ENCODE assay signal across 15 cellular contexts in the genomic region with DNA sequence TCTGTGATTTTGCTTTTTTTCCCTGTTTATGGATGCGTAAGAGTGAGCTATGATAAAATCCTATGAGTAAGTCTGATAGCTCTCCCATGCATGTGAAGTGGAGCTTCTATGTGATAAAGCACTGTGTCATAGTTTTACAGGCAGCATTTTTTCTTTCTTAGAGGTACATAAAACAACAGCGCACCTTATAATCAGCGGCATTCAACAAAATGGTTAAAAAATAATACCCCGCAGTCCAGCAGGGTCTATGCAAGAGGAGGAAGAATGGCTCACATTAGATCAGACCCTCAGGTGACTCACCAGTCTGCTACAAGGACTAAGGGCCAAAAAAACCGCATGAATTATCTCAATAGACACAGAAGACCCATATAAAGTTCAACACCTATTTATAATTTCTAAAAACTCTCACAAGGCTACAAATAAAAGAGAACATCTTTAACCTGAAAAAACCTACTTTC. TPM values are rescaled to one million over a fixed set of nuclear protein-coding genes. Genes with fewer than 3 reads are reported as not detected.
DNase-seq lines count a peak whose midpoint lies in the region; TF ChIP-seq lines count a peak whose summit lies in the region.
"Had no signal": no experiment of that assay in that cellular context is flagged by ENCODE, and none has a peak within 500 bp of the region (broad histone marks: within the 10 kb centered on the region; RNA-seq: fewer than 3 reads in every experiment).

No MANE protein-coding gene starts in this region.

- no peak for TF ChIP-seq CTCF in progenitor cell of endocrine pancreas (IDR thresholded peaks at IDR 0.05; ENCODE audit: unreplicated experiment)
- TF ChIP-seq CTCF in glutamatergic neuron (IDR thresholded peaks at IDR 0.05; ENCODE audit: partially characterized antibody, unreplicated experiment) = no peak

- peaks cover 12% of the 10 kb centered on the region for H3K4me1 Mint-ChIP-seq in progenitor cell of endocrine pancreas (ENCODE audit: low read depth)
- H3K4me1 Mint-ChIP-seq in glutamatergic neuron (ENCODE audit: low read depth, unreplicated experiment) = peaks cover 2% of the 10 kb centered on the region

- peak overlapping the region; percentile 49 for H3K27ac Mint-ChIP-seq in progenitor cell of endocrine pancreas
- H3K27ac Mint-ChIP-seq in glutamatergic neuron (ENCODE audit: unreplicated experiment) = no peak overlapping the region
- H3K27ac Mint-ChIP-seq: CD14-positive monocyte, IgD-negative memory B cell had no signal

- H3K9me3 Mint-ChIP-seq in progenitor cell of endocrine pancreas (ENCODE audit: low read depth) (peaks cover 13% of the 10 kb centered on the region), glutamatergic neuron (ENCODE audit: unreplicated experiment) (peaks cover 5% of the 10 kb centered on the region)
- H3K9me3 Mint-ChIP-seq: CD14-positive monocyte, IgD-negative memory B cell had no signal

- H3K36me3 Mint-ChIP-seq in progenitor cell of endocrine pancreas (ENCODE audit: insufficient read depth) (no peaks in the 10 kb centered on the region), glutamatergic neuron (ENCODE audit: unreplicated experiment) (peaks cover 3% of the 10 kb centered on the region)
- H3K36me3 Mint-ChIP-seq: CD14-positive monocyte, IgD-negative memory B cell had no signal

- DNase-seq in Daoy (ENCODE audit: low read depth) (peak; percentile 46), OCI-M1 (lab: John Stamatoyannopoulos, UW) (peak; percentile 9), amniotic epithelial cell (ENCODE audit: low read depth) (peak; percentile 8), progenitor cell of endocrine pancreas (ENCODE audit: low spot score, unreplicated experiment) (no peak), glutamatergic neuron (no peak), ureter (ENCODE audit: low spot score) (no peak), NCI-H774 (lab: John Stamatoyannopoulos, UW) (no peak)
- DNase-seq: DMS53, GM23248 had no signal

- H3K27me3 Mint-ChIP-seq in progenitor cell of endocrine pancreas (peaks cover 22% of the 10 kb centered on the region), glutamatergic neuron (ENCODE audit: unreplicated experiment) (peaks cover 2% of the 10 kb centered on the region)

- H3K4me3 Mint-ChIP-seq in progenitor cell of endocrine pancreas (ENCODE audit: low read depth) (no peak overlapping the region), glutamatergic neuron (ENCODE audit: unreplicated experiment) (no peak overlapping the region)
- H3K4me3 Mint-ChIP-seq: CD14-positive monocyte, IgD-negative memory B cell had no signal

RNA-seq across cellular contexts. Expression of gene TMEM179, which starts 33.0 kb away (rescaled TPM):
- 7.4 and 7.5 TPM in 2 replicates for total RNA-seq in Daoy (2014; rRNA removed; shearing (Covaris generic))
- total RNA-seq in progenitor cell of endocrine pancreas (8.1 and 9.2 TPM in 2 replicates), glutamatergic neuron (ENCODE audit: unreplicated experiment) (28.8 TPM), ureter (0.86 TPM)
- total RNA-seq: G401, GM12878, GM23248, HT-29 had no signal

RNA-seq across cellular contexts. Expression of gene INF2, which starts 51.8 kb away (rescaled TPM):
- total RNA-seq in Daoy (2014; rRNA removed; shearing (Covaris generic)) = 40.6 and 48.9 TPM in 2 replicates
- 69.2 and 75.3 TPM in 2 replicates for total RNA-seq in progenitor cell of endocrine pancreas
- total RNA-seq in glutamatergic neuron (ENCODE audit: unreplicated experiment) = 11.8 TPM
- 81.6 TPM for total RNA-seq in ureter

RNA-seq across cellular contexts. Expression of gene C14orf180, which starts 58.0 kb away (rescaled TPM):
- total RNA-seq in Daoy (2014; rRNA removed; shearing (Covaris generic)) = not detected in 2 replicates
- total RNA-seq in progenitor cell of endocrine pancreas (not detected in 2 replicates), glutamatergic neuron (ENCODE audit: unreplicated experiment) (not detected), ureter (1.7 TPM)
- total RNA-seq: A673, G401, GM12878, GM23248 had no signal

Comparison
In these comparisons a context has a peak if more than half of its experiments do, and no peak if none do; other contexts are left out.
1. DNase-seq: peak in Daoy (single experiment), OCI-M1 (single experiment) and amniotic epithelial cell (single experiment); none in progenitor cell of endocrine pancreas (single experiment), glutamatergic neuron (single experiment), ureter (single experiment) and NCI-H774 (single experiment).